ENCODE assay signal across 8 cellular contexts in genomic region chr1:247332901-247333361, GRCh38. TPM values are rescaled to one million over a fixed set of nuclear protein-coding genes. Genes with fewer than 3 reads are reported as not detected.
A peak's percentile ranks its signal among the peaks of the same experiment; 100 is the strongest.
DNase-seq lines count a peak whose midpoint lies in the region; ATAC-seq and TF ChIP-seq lines count a peak whose summit lies in the region.

No MANE protein-coding gene starts in this region.

- H3K36me3 ChIP-seq in HEK293 (ENCODE audit: control insufficient read depth in 2 of 2, insufficient read depth in 1 of 2, low read length in 2 of 2), result peaks cover 0 to 39% of the 10 kb centered on the region in 2 experiments; a peak in 1 of 3 replicates
- peaks cover 38% of the 10 kb centered on the region for H3K36me3 ChIP-seq in WERI-Rb-1
- peaks cover 0 to 21% of the 10 kb centered on the region in 2 donors for H3K36me3 ChIP-seq in gastroesophageal sphincter
- peaks cover 33% of the 10 kb centered on the region for H3K36me3 ChIP-seq in osteoblast (ENCODE audit: insufficient read depth, low read length)

- no peaks in the 10 kb centered on the region for H3K9me3 ChIP-seq in HEK293 (ENCODE audit: control insufficient read depth, insufficient read depth, low read depth, low read length)
- no peaks in the 10 kb centered on the region for H3K9me3 ChIP-seq in WERI-Rb-1 (ENCODE audit: severe bottlenecking)
- H3K9me3 ChIP-seq in gastroesophageal sphincter, result no peaks in the 10 kb centered on the region
- no peaks in the 10 kb centered on the region for H3K9me3 ChIP-seq in osteoblast (ENCODE audit: low read depth, low read length)

- H3K4me1 ChIP-seq in HEK293 (ENCODE audit: control insufficient read depth, insufficient read depth, low read length) (no peaks in the 10 kb centered on the region), gastroesophageal sphincter (peaks cover 0 to 63% (median 8%) of the 10 kb centered on the region in 3 donors), osteoblast (ENCODE audit: insufficient read depth, low read length) (peaks cover 31% of the 10 kb centered on the region)

- H3K4me2 ChIP-seq in osteoblast (ENCODE audit: insufficient read depth, low read length), result peak overlapping the region; percentile 95

- no peaks in the 10 kb centered on the region for H3K27me3 ChIP-seq in WERI-Rb-1 (ENCODE audit: insufficient read depth, low read depth, severe bottlenecking)
- no peaks in the 10 kb centered on the region for H3K27me3 ChIP-seq in gastroesophageal sphincter
- no peaks in the 10 kb centered on the region for H3K27me3 ChIP-seq in osteoblast (ENCODE audit: insufficient read depth, low read length)

- ATAC-seq in gastroesophageal sphincter, result no peak
- no peak for ATAC-seq in GM21619 (IDR thresholded peaks at IDR 0.05; ENCODE audit: unreplicated experiment)

- no peak for TF ChIP-seq CTCF in AG09309 (IDR thresholded peaks at IDR 0.05; ENCODE audit: control insufficient read depth, insufficient read depth, low read depth, low read length, missing control alignments)
- TF ChIP-seq CTCF in HEK293 (tag by site-specific recombination; IDR thresholded peaks at IDR 0.05), result no peak
- no peak for TF ChIP-seq CTCF in WERI-Rb-1 (IDR thresholded peaks at IDR 0.05; ENCODE audit: low read depth, low read length)
- TF ChIP-seq CTCF in gastroesophageal sphincter (IDR thresholded peaks at IDR 0.05), result no peak
- TF ChIP-seq CTCF in osteoblast (IDR thresholded peaks at IDR 0.05; ENCODE audit: extremely low read depth, low read depth, low read length), result no peak

- no peak overlapping the region; the same call in 1 of the 2 replicates for H3K27ac ChIP-seq in HEK293 (ENCODE audit: extremely low read depth, low read depth, low read length)
- peak overlapping the region; percentile 88 for H3K27ac ChIP-seq in WERI-Rb-1
- H3K27ac ChIP-seq in gastroesophageal sphincter, result peak overlapping the region; percentile 51 to 96 (median 94)
- H3K27ac ChIP-seq in osteoblast (ENCODE audit: low read depth, low read length), result peak overlapping the region; percentile 64

- peaks cover 38% of the 10 kb centered on the region for H4K20me1 ChIP-seq in osteoblast (ENCODE audit: insufficient read depth, low read length)

- peaks cover 70% of the 10 kb centered on the region for H3K79me2 ChIP-seq in osteoblast (ENCODE audit: insufficient read depth, low read length)

- DNase-seq in AG09309 (ENCODE audit: low read depth) (no peak), WERI-Rb-1 (peak; percentile 47), osteoblast (ENCODE audit: insufficient read length, low spot score, missing footprints) (peak; percentile 91), NCI-H526 treated with DMSO at 0.1 percent for 48 hours (lab: John Stamatoyannopoulos, UW) (no peak)
- DNase-seq in activated effector memory CD4-positive, alpha-beta T cell treated with anti-CD3 and anti-CD28 coated beads, Interleukin-2, amount 50 U/mL, for 16 hours, result no peak

- no peak for TF ChIP-seq EP300 in gastroesophageal sphincter (IDR thresholded peaks at IDR 0.05)

- WGBS in gastroesophageal sphincter (ENCODE audit: low coverage in 1 of 2), 2 donors, result 11 to 29% methylated on average over 5 to 9 of the region's 13 CpGs

- no peak for TF ChIP-seq POLR2A in gastroesophageal sphincter (IDR thresholded peaks at IDR 0.05)

- CTCF ChIA-PET in HEK293 (lab: Yijun Ruan, JAX), result no interaction called here

- POLR2A ChIA-PET in HEK293 (lab: Yijun Ruan, JAX), result no interaction called here

- peak overlapping the region; percentile 80 for H3K4me3 ChIP-seq in AG09309 (ENCODE audit: control insufficient read depth, low read depth, low read length)
- H3K4me3 ChIP-seq in HEK293 (ENCODE audit: low read depth, low read length), result no peak overlapping the region
- H3K4me3 ChIP-seq in WERI-Rb-1 (ENCODE audit: low read depth, low read length), result peak overlapping the region; percentile 83
- peak overlapping the region; percentile 84 to 97 for H3K4me3 ChIP-seq in gastroesophageal sphincter
- peak overlapping the region; percentile 86 for H3K4me3 ChIP-seq in osteoblast (ENCODE audit: insufficient read depth, low read length)

- peak overlapping the region; percentile 80 for H2AFZ ChIP-seq in osteoblast (ENCODE audit: low read length)

TF ChIP-seq in HEK293, 187 proteins besides CTCF, POLR2A, EP300 and RAD21:
- TF ChIP-seq ZNF311 (tag by site-specific recombination; IDR thresholded peaks at IDR 0.05; ENCODE audit: borderline replicate concordance), result no peak
- TF ChIP-seq ZNF785 (tag by site-specific recombination; IDR thresholded peaks at IDR 0.05), result no peak
- TF ChIP-seq ZNF335 (tag by site-specific recombination; conservative IDR thresholded peaks at IDR 0.05), result no peak
- 0 out of 2 replicates have a peak, but pooled peaks have one; percentile 19 for TF ChIP-seq PRDM1 (tag by site-specific recombination; IDR thresholded peaks at IDR 0.05)

RNA-seq across cellular contexts. Expression of gene ZNF496, which starts 1.3 kb away (rescaled TPM):
- total RNA-seq in gastroesophageal sphincter, result 10 to 100 TPM; 27.2 to 44.8 (median 40.6) TPM
- total RNA-seq in osteoblast, result 27.7 and 29.3 TPM in 2 replicates

Comparison
In these comparisons a context has a peak if more than half of its experiments do, and no peak if none do; other contexts are left out.
1. DNase-seq: peak in WERI-Rb-1 (single experiment) and osteoblast (single experiment); none in AG09309 (single experiment), NCI-H526 treated with DMSO at 0.1 percent for 48 hours (single experiment) and activated effector memory CD4-positive, alpha-beta T cell treated with anti-CD3 and anti-CD28 coated beads, Interleukin-2, amount 50 U/mL, for 16 hours (single experiment).